In the genomic region with DNA sequence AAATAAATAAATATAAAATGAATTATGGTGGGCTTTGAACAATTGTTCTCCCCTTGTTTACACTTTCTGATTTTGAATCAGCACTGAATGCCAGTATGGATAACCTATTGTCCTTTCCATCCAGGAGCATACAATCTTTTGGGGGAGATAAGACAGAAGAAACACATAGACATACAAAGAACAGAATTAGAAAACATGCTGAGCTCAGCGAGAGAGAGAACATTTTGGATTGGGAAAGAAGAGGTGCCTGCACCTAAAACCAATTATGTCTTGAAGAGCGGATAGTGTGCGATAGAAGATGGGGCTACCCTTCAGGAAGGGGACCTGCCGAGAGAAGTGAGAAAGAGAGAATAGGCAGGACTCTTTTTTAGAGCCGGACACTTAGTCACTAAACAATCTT, we compare ENCODE assay signal across 26 cellular contexts.
"Had no signal": no experiment of that assay in that cellular context is flagged by ENCODE, and none has a peak within 500 bp of the region (broad histone marks: within the 10 kb centered on the region; RNA-seq: fewer than 3 reads in every experiment).

No MANE protein-coding gene starts in this region.

- H3K9me3 ChIP-seq: gastroesophageal sphincter, heart left ventricle, prostate gland, stomach, thyroid gland had no signal

- H3K27me3 ChIP-seq: dorsolateral prefrontal cortex, gastroesophageal sphincter, heart left ventricle, hepatocyte, stomach, thyroid gland had no signal

- H3K36me3 ChIP-seq: gastroesophageal sphincter, heart left ventricle, prostate gland, stomach, thyroid gland had no signal

- FAIRE-seq: colon, kidney had no signal

- H3K27me3 Mint-ChIP-seq: naive thymus-derived CD4-positive, alpha-beta T cell had no signal

- H3K27ac Mint-ChIP-seq: stimulated activated effector memory CD8-positive, alpha-beta T cell treated with anti-CD3 and anti-CD28 coated beads, Interleukin-12 subunit alpha, Interleukin-12 subunit beta, amount 100 ng/mL, for 72 hours had no signal

- H3K4me1 ChIP-seq: prostate gland, thyroid gland had no signal

- H3K9me3 Mint-ChIP-seq: naive thymus-derived CD4-positive, alpha-beta T cell; stimulated activated effector memory CD8-positive, alpha-beta T cell treated with anti-CD3 and anti-CD28 coated beads, Interleukin-12 subunit alpha, Interleukin-12 subunit beta, amount 100 ng/mL, for 72 hours had no signal

- DNase-seq: cerebellar nuclear complex; dorsolateral prefrontal cortex; effector CD4-positive, alpha-beta T cell; foreskin fibroblast; heart left ventricle; kidney; midbrain; naive thymus-derived CD4-positive, alpha-beta T cell; nephron progenitor cell; nucleus accumbens; right cardiac atrium; stimulated activated CD4-positive, alpha-beta T cell treated with anti-CD3 and anti-CD28 coated beads, Interleukin-12 subunit alpha, Interleukin-12 subunit beta, amount 100 ng/mL, for 4 hours; stimulated activated CD4-positive, alpha-beta T cell treated with anti-CD3 and anti-CD28 coated beads, Interleukin-1b, Interleukin-23, amount 100 ng/mL, for 48 hours; stimulated activated CD4-positive, alpha-beta T cell treated with anti-CD3 and anti-CD28 coated beads, Interleukin-4, amount 100 ng/mL, for 24 hours; stimulated activated naive CD4-positive, alpha-beta T cell treated with Interleukin-2 at 50 U/mL for 16 hours; stomach; thyroid gland; trophoblast cell had no signal

- H3K4me2 ChIP-seq: hepatocyte had no signal

- H3K27ac ChIP-seq: dorsolateral prefrontal cortex, epithelial cell of prostate, gastroesophageal sphincter, heart left ventricle, hepatocyte, prostate gland, stomach, thyroid gland had no signal

- H3K4me3 Mint-ChIP-seq: naive thymus-derived CD4-positive, alpha-beta T cell; nephron progenitor cell; stimulated activated effector memory CD8-positive, alpha-beta T cell treated with anti-CD3 and anti-CD28 coated beads, Interleukin-12 subunit alpha, Interleukin-12 subunit beta, amount 100 ng/mL, for 72 hours had no signal

- H3K4me3 ChIP-seq: dorsolateral prefrontal cortex, gastroesophageal sphincter, heart left ventricle, hepatocyte, prostate gland, smooth muscle cell, stomach, thyroid gland had no signal

- ATAC-seq: esophagus mucosa; gastroesophageal sphincter; heart left ventricle; naive thymus-derived CD4-positive, alpha-beta T cell; right cardiac atrium; stimulated activated effector memory CD8-positive, alpha-beta T cell treated with anti-CD3 and anti-CD28 coated beads, Interleukin-12 subunit alpha, Interleukin-12 subunit beta, amount 100 ng/mL, for 72 hours had no signal
